Comparison of ENCODE assay signal across 12 cellular contexts in genomic region chr14:21203470-21204166, GRCh38. TPM values are rescaled to one million over a fixed set of nuclear protein-coding genes. Genes with fewer than 3 reads are reported as not detected.
DNase-seq lines count a peak whose midpoint lies in the region; ATAC-seq, FAIRE-seq and TF ChIP-seq lines count a peak whose summit lies in the region.
"Had no signal": no experiment of that assay in that cellular context is flagged by ENCODE, and none has a peak within 500 bp of the region (broad histone marks: within the 10 kb centered on the region; RNA-seq: fewer than 3 reads in every experiment).

No MANE protein-coding gene starts in this region.

- H3K27me3 ChIP-seq in CD4-positive, alpha-beta memory T cell (ENCODE audit: insufficient read depth, low read length) = no peaks in the 10 kb centered on the region
- H3K27me3 ChIP-seq: brain microvascular endothelial cell had no signal

- no peak overlapping the region for H3K27ac ChIP-seq in CD4-positive, alpha-beta memory T cell (ENCODE audit: low read depth, low read length)
- peak overlapping the region; percentile 23 for H3K27ac ChIP-seq in mesodermal cell (ENCODE audit: low read depth, low read length, severe bottlenecking)
- H3K27ac ChIP-seq: brain microvascular endothelial cell, lower lobe of right lung had no signal

- peak; percentile 8 for ATAC-seq in activated CD8-positive, alpha-beta T cell treated with anti-CD3 and anti-CD28 coated beads, Interleukin-2, amount 10 ng/mL, durations not matched to agents 7 days and 5 days
- ATAC-seq: lower lobe of right lung had no signal

- H3K9me3 ChIP-seq in CD4-positive, alpha-beta memory T cell (ENCODE audit: control insufficient read depth in 1 of 2, low read length in 2 of 2) = no peaks in the 10 kb centered on the region
- no peaks in the 10 kb centered on the region for H3K9me3 ChIP-seq in mesodermal cell (ENCODE audit: control insufficient read depth, low read length)
- H3K9me3 ChIP-seq: lower lobe of right lung had no signal

- peak overlapping the region in 6 of 7 donors; percentile 38 to 75 (median 54) for H3K27ac Mint-ChIP-seq in CD4-positive, alpha-beta memory T cell
- H3K27ac Mint-ChIP-seq in activated CD8-positive, alpha-beta T cell treated with anti-CD3 and anti-CD28 coated beads, Interleukin-2, amount 10 ng/mL, durations not matched to agents 7 days and 5 days = peak overlapping the region; percentile 64

- H3K27me3 Mint-ChIP-seq in CD4-positive, alpha-beta memory T cell = no peaks in the 10 kb centered on the region
- H3K27me3 Mint-ChIP-seq in activated CD8-positive, alpha-beta T cell treated with anti-CD3 and anti-CD28 coated beads, Interleukin-2, amount 10 ng/mL, durations not matched to agents 7 days and 5 days (ENCODE audit: low read depth) = no peaks in the 10 kb centered on the region

- CTCF ChIA-PET in CD4-positive, alpha-beta memory T cell (lab: Charles Lee; ENCODE audit: partially characterized antibody) = interaction anchor here (0.8 to 1.7 kb wide), 2 partner anchors 38 to 100 kb away, joined by 3 read pairs; no protein-coding TSS in a partner anchor
- CTCF ChIA-PET in activated CD8-positive, alpha-beta T cell treated with anti-CD3 and anti-CD28 coated beads, Interleukin-2, amount 10 ng/mL, durations not matched to agents 7 days and 5 days (lab: Charles Lee) = interaction anchor here (1.4 kb wide), 1 partner anchor 10 kb away, joined by 4 read pairs; no protein-coding TSS in a partner anchor

- H3K36me3 ChIP-seq in CD4-positive, alpha-beta memory T cell (ENCODE audit: insufficient read depth, low read length) = peaks cover 12% of the 10 kb centered on the region
- peaks cover 65% of the 10 kb centered on the region for H3K36me3 ChIP-seq in mesodermal cell (ENCODE audit: control insufficient read depth, insufficient read depth, low read length)

- no peak for DNase-seq in CD4-positive, alpha-beta memory T cell
- DNase-seq in GM12891 (ENCODE audit: insufficient read length, low spot score) = no peak
- no peak for DNase-seq in activated CD8-positive, alpha-beta T cell treated with anti-CD3 and anti-CD28 coated beads, Interleukin-2, amount 10 ng/mL, durations not matched to agents 7 days and 5 days
- no peak for DNase-seq in EL
- no peak for DNase-seq in NOMO-1 (lab: John Stamatoyannopoulos, UW; ENCODE audit: unreplicated experiment in 2 of 2)
- no peak for DNase-seq in DMS53 treated with DMSO at 0.1 percent for 48 hours (lab: John Stamatoyannopoulos, UW; ENCODE audit: unreplicated experiment)
- DNase-seq: brain microvascular endothelial cell, KG1, lower lobe of right lung, NCI-H1694 treated with DMSO at 0.1 percent for 48 hours had no signal

- no peak overlapping the region for H3K4me3 Mint-ChIP-seq in CD4-positive, alpha-beta memory T cell
- no peak overlapping the region for H3K4me3 Mint-ChIP-seq in activated CD8-positive, alpha-beta T cell treated with anti-CD3 and anti-CD28 coated beads, Interleukin-2, amount 10 ng/mL, durations not matched to agents 7 days and 5 days

- H3K4me3 ChIP-seq in CD4-positive, alpha-beta memory T cell (ENCODE audit: low read length in 2 of 2) = no peak overlapping the region
- H3K4me3 ChIP-seq in mesodermal cell (ENCODE audit: extremely low read depth, insufficient read depth, low read length, poor library complexity, severe bottlenecking) = no peak overlapping the region
- H3K4me3 ChIP-seq: lower lobe of right lung had no signal

- H3K4me1 ChIP-seq in CD4-positive, alpha-beta memory T cell (ENCODE audit: insufficient read depth, low read length) = no peaks in the 10 kb centered on the region
- H3K4me1 ChIP-seq in mesodermal cell (ENCODE audit: control insufficient read depth, insufficient read depth, low read length, poor library complexity, severe bottlenecking) = no peaks in the 10 kb centered on the region

- 91 to 93% methylated on average over 3 to 5 of the region's 8 CpGs for WGBS in mesodermal cell (ENCODE audit: insufficient coverage in 2 of 2), 2 experiments

- peaks cover 0 to 2% (median 0%) of the 10 kb centered on the region in 8 donors for H3K9me3 Mint-ChIP-seq in CD4-positive, alpha-beta memory T cell
- H3K9me3 Mint-ChIP-seq in activated CD8-positive, alpha-beta T cell treated with anti-CD3 and anti-CD28 coated beads, Interleukin-2, amount 10 ng/mL, durations not matched to agents 7 days and 5 days (ENCODE audit: insufficient read depth) = no peaks in the 10 kb centered on the region

- POLR2A ChIA-PET in CD4-positive, alpha-beta memory T cell (lab: Charles Lee; ENCODE audit: partially characterized antibody) = interaction anchor here (1.2 to 1.9 kb wide), 5 partner anchors 10 to 181 kb away, joined by 4 to 6 read pairs (median 5); partner anchors contain the start of gene SUPT16H
- POLR2A ChIA-PET in activated CD8-positive, alpha-beta T cell treated with anti-CD3 and anti-CD28 coated beads, Interleukin-2, amount 10 ng/mL, durations not matched to agents 7 days and 5 days (lab: Charles Lee) = interaction anchor here (1.2 to 1.4 kb wide), 2 partner anchors 10 to 147 kb away, joined by 3 to 4 read pairs; no protein-coding TSS in a partner anchor

- intact Hi-C loops in CD4-positive, alpha-beta memory T cell (cut with micrococcal nuclease) = loop anchor here (2.0 kb wide), 1 partner anchor 13 kb away; no protein-coding TSS in a partner anchor

- H3K4me1 Mint-ChIP-seq in CD4-positive, alpha-beta memory T cell = peaks cover 15 to 27% (median 18%) of the 10 kb centered on the region in 4 donors
- no peaks in the 10 kb centered on the region for H3K4me1 Mint-ChIP-seq in activated CD8-positive, alpha-beta T cell treated with anti-CD3 and anti-CD28 coated beads, Interleukin-2, amount 10 ng/mL, durations not matched to agents 7 days and 5 days (ENCODE audit: low read depth)

- no peak for TF ChIP-seq POLR2A in GM12891 (IDR thresholded peaks at IDR 0.05; ENCODE audit: low read depth, low read length)

- FAIRE-seq in GM12891 (lab: Jason Lieb, UNC) = no peak

- H3K36me3 Mint-ChIP-seq in CD4-positive, alpha-beta memory T cell = peaks cover 22 to 35% of the 10 kb centered on the region in 2 donors
- peaks cover 59% of the 10 kb centered on the region for H3K36me3 Mint-ChIP-seq in activated CD8-positive, alpha-beta T cell treated with anti-CD3 and anti-CD28 coated beads, Interleukin-2, amount 10 ng/mL, durations not matched to agents 7 days and 5 days (ENCODE audit: low read depth)

TF ChIP-seq in GM12891, 5 proteins besides CTCF, POLR2A, EP300 and RAD21:
- no peak for TF ChIP-seq SPI1 (IDR thresholded peaks at IDR 0.05; ENCODE audit: low read depth, low read length)
- TF ChIP-seq POLR2AphosphoS5 (IDR thresholded peaks at IDR 0.05; ENCODE audit: low read depth, low read length) = peak; percentile 49; the same call in 1 of the 2 replicates
TF ChIP-seq in GM12891: peak in this region for 1.

RNA-seq across cellular contexts. Expression of gene OR5AU1, which starts 47.8 kb away (rescaled TPM):
- not detected for total RNA-seq in CD4-positive, alpha-beta memory T cell
- polyA plus RNA-seq in CD4-positive, alpha-beta memory T cell = not detected
- not detected for polyA plus RNA-seq in GM12891 (2012; ENCODE audit: low read depth, missing spikeins)
- not detected for total RNA-seq in activated CD8-positive, alpha-beta T cell treated with anti-CD3 and anti-CD28 coated beads, Interleukin-2, amount 10 ng/mL, durations not matched to agents 7 days and 5 days
- not detected for polyA plus RNA-seq in mesodermal cell (2013, experiment 1 of 2)
- polyA plus RNA-seq in mesodermal cell (2013, experiment 2 of 2) = not detected
- total RNA-seq: lower lobe of right lung, pulmonary artery endothelial cell had no signal
